Comparison of ENCODE assay signal across 29 cellular contexts in the genomic region with DNA sequence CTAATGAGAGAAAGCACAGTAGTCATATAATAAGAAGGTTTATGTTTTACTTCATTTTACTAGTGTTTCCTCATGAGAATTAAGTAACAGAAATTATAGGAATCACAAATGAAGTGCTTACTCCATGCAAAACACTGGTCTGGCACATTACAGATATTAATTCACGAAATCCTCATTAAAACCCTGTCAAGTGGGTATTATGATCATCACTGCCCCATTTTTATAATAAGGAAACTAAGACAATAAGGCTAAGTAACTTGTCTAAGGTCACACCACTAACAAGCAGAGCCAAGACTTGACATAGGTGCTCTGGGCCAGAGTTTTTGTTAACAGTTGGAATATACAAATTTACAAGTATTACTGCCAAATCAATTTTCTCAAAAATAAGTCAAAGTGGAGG.
DNase-seq lines count a peak whose midpoint lies in the region; ATAC-seq, FAIRE-seq and TF ChIP-seq lines count a peak whose summit lies in the region.
"Had no signal": no experiment of that assay in that cellular context is flagged by ENCODE, and none has a peak within 500 bp of the region (broad histone marks: within the 10 kb centered on the region; RNA-seq: fewer than 3 reads in every experiment).

No MANE protein-coding gene starts in this region.

- TF ChIP-seq CTCF in heart left ventricle (IDR thresholded peaks at IDR 0.05), result no peak
- no peak for TF ChIP-seq CTCF in GM23338 (conservative IDR thresholded peaks at IDR 0.05; ENCODE audit: low read depth in 2 of 2)
- no peak for TF ChIP-seq CTCF in K562 (IDR thresholded peaks at IDR 0.05 in 2 of 3, conservative IDR thresholded peaks at IDR 0.05 in 1 of 3; ENCODE audit: insufficient read depth in 2 of 3, low read depth in 1 of 3, low read length in 3 of 3)
- no peak for TF ChIP-seq CTCF in gastrocnemius medialis (IDR thresholded peaks at IDR 0.05 in 4 of 5, conservative IDR thresholded peaks at IDR 0.05 in 1 of 5)

- no peak for TF ChIP-seq EP300 in K562 (IDR thresholded peaks at IDR 0.05; ENCODE audit: low read length)

- no peaks in the 10 kb centered on the region; the same call in 2 of the 3 replicates for H3K36me3 Mint-ChIP-seq in GM23338 (ENCODE audit: low read depth)

- DNase-seq in heart left ventricle, result no peak
- DNase-seq in Right ventricle myocardium inferior (ENCODE audit: missing footprints), result no peak
- DNase-seq in GM23338 (ENCODE audit: low spot score), result no peak
- no peak for DNase-seq in K562 (ENCODE audit: extremely low read depth in 1 of 4, low spot score in 3 of 4)
- DNase-seq in gastrocnemius medialis, result no peak
- DNase-seq in retina, result no peak
- DNase-seq in NCI-H2107 treated with DMSO at 0.1 percent for 48 hours (lab: John Stamatoyannopoulos, UW; ENCODE audit: unreplicated experiment), result no peak
- no peak for DNase-seq in AML-193 (lab: John Stamatoyannopoulos, UW)
- DNase-seq: activated CD4-positive, alpha-beta T cell treated with anti-CD3 and anti-CD28 coated beads, Interleukin-2, amount 50 U/mL, for 48 hours; activated CD4-positive, CD25-positive, alpha-beta regulatory T cell treated with anti-CD3 and anti-CD28 coated beads, Interleukin-2, amount 50 U/mL, for 72 hours; activated CD8-positive, alpha-beta memory T cell treated with anti-CD3 and anti-CD28 coated beads, Interleukin-2, amount 50 U/mL, for 4 hours; foreskin fibroblast; H7; KG1; kidney glomerular epithelial cell; NCI-H1417; NCI-H2029 treated with DMSO at 0.1 percent for 48 hours; NCI-H2227 treated with DMSO at 0.1 percent for 48 hours; NCI-H69; ovary; SHP77; spleen; stimulated activated naive CD8-positive, alpha-beta T cell treated with anti-CD3 and anti-CD28 coated beads, Interleukin-15, amount 100 ng/mL, for 72 hours; T-helper 2 cell had no signal

- no peaks in the 10 kb centered on the region for H3K27me3 ChIP-seq in heart left ventricle
- H3K27me3 ChIP-seq in GM23338 (ENCODE audit: insufficient read depth), result no peaks in the 10 kb centered on the region
- H3K27me3 ChIP-seq in K562 (ENCODE audit: control insufficient read depth in 2 of 2, insufficient read depth in 2 of 2, low read length in 2 of 2), result no peaks in the 10 kb centered on the region
- no peaks in the 10 kb centered on the region for H3K27me3 ChIP-seq in gastrocnemius medialis
- H3K27me3 ChIP-seq: esophagus muscularis mucosa, ovary, spleen, vagina had no signal

- H3K27me3 Mint-ChIP-seq in GM23338 (ENCODE audit: insufficient read depth, low read depth, poor library complexity), result peaks cover 8% of the 10 kb centered on the region
- H3K27me3 Mint-ChIP-seq: central memory CD8-positive, alpha-beta T cell; stimulated activated naive CD8-positive, alpha-beta T cell treated with anti-CD3 and anti-CD28 coated beads, Interleukin-15, amount 100 ng/mL, for 72 hours had no signal

- H3K27ac Mint-ChIP-seq in GM23338, result no peak overlapping the region
- H3K27ac Mint-ChIP-seq: activated naive CD4-positive, alpha-beta T cell treated with anti-CD3 and anti-CD28 coated beads, Interleukin-2, amount 50 U/mL, for 72 hours; activated T-helper 2 cell treated with anti-CD3 and anti-CD28 coated beads, Interferon-gamma antibody, Interleukin-2, Interleukin-4, amounts not matched to agents 10 μg/mL and 5 μg/mL and 100 μg/mL, durations not matched to agents 14 hours and 24 hours and 36 hours; stimulated activated naive CD8-positive, alpha-beta T cell treated with anti-CD3 and anti-CD28 coated beads, Interleukin-15, amount 100 ng/mL, for 72 hours had no signal

- intact Hi-C loops in heart left ventricle (cut with DNase I), result no loop called here
- intact Hi-C loops in Right ventricle myocardium inferior (cut with DNase I), result no loop called here
- intact Hi-C loops in K562 (cut with micrococcal nuclease), result no loop called here
- intact Hi-C loops in gastrocnemius medialis (cut with DNase I; ENCODE audit: low total_unique reads), result loop anchor here (5.0 kb wide), 2 partner anchors 43 to 52 kb away; no protein-coding TSS in a partner anchor

- no peaks in the 10 kb centered on the region for H3K9me2 ChIP-seq in GM23338 (ENCODE audit: insufficient read depth)

- no peak for TF ChIP-seq RAD21 in K562 (CRISPR knock-in tag; conservative IDR thresholded peaks at IDR 0.05 in 1 of 2, IDR thresholded peaks at IDR 0.05 in 1 of 2)

- no peaks in the 10 kb centered on the region for H3F3A ChIP-seq in GM23338 (replicated peaks; ENCODE audit: low read depth)

- H3K4me2 ChIP-seq in GM23338 (no peak overlapping the region), K562 (ENCODE audit: insufficient read depth, low read length) (no peak overlapping the region)

- H2AFZ ChIP-seq in GM23338 (no peak overlapping the region), K562 (ENCODE audit: low read depth, low read length) (no peak overlapping the region)

- H3K27ac ChIP-seq in heart left ventricle (peak overlapping the region in 8 of 12 donors; percentile 2 to 53 (median 14)), GM23338 (ENCODE audit: low read depth) (peak overlapping the region; percentile 96; the same call in 1 of the 2 replicates), K562 (ENCODE audit: extremely low read depth, low read depth, low read length) (no peak overlapping the region; the same call in 2 of the 3 replicates), gastrocnemius medialis (peak overlapping the region in 3 of 4 donors; percentile 32 to 76 (median 56))
- H3K27ac ChIP-seq: ovary, spleen, vagina had no signal

- no TSS peak for BruUV-seq in K562 (replicated peaks; lab: Mats Ljungman, UMichigan)

- no peak overlapping the region for H3K9ac ChIP-seq in K562 (ENCODE audit: insufficient read depth in 1 of 2, low read depth in 2 of 2, low read length in 2 of 2)

- WGBS in heart left ventricle, 4 donors, result 53 to 78% (median 68%) methylated on average over 1 of the region's 1 CpG
- WGBS in K562 (ENCODE audit: insufficient coverage, low coverage, missing lambda C conversion rate), result 63% methylated on average over 1 of the region's 1 CpG

- H3K79me2 ChIP-seq in GM23338 (replicated peaks; ENCODE audit: insufficient read depth), result peaks cover 100% of the 10 kb centered on the region
- peaks cover 98% of the 10 kb centered on the region for H3K79me2 ChIP-seq in K562 (ENCODE audit: control insufficient read depth, insufficient read depth, low read length)

- H3K4me3 Mint-ChIP-seq in GM23338, result no peak overlapping the region
- H3K4me3 Mint-ChIP-seq: central memory CD8-positive, alpha-beta T cell; stimulated activated naive CD8-positive, alpha-beta T cell treated with anti-CD3 and anti-CD28 coated beads, Interleukin-15, amount 100 ng/mL, for 72 hours had no signal

- POLR2A ChIA-PET in K562 (lab: Yijun Ruan, JAX), result interaction anchor here (1.6 to 1.8 kb wide), 2 partner anchors 9 to 10 kb away, joined by 8 to 9 read pairs; no protein-coding TSS in a partner anchor

- ATAC-seq in heart left ventricle, result no peak
- ATAC-seq in Right ventricle myocardium inferior, result no peak
- no peak for ATAC-seq in GM23338
- ATAC-seq in K562, result no peak
- no peak for ATAC-seq in gastrocnemius medialis
- ATAC-seq: activated naive CD4-positive, alpha-beta T cell treated with anti-CD3 and anti-CD28 coated beads, Interleukin-2, amount 50 U/mL, for 72 hours; stimulated activated naive CD8-positive, alpha-beta T cell treated with anti-CD3 and anti-CD28 coated beads, Interleukin-15, amount 100 ng/mL, for 72 hours had no signal

- H4K20me1 ChIP-seq in GM23338 (replicated peaks; ENCODE audit: insufficient read depth), result peaks cover 26% of the 10 kb centered on the region
- H4K20me1 ChIP-seq in K562 (replicated peaks; ENCODE audit: control insufficient read depth, insufficient read depth, low read length), result peaks cover 48% of the 10 kb centered on the region

- no peaks in the 10 kb centered on the region for H3K36me3 ChIP-seq in heart left ventricle
- no peaks in the 10 kb centered on the region for H3K36me3 ChIP-seq in GM23338 (ENCODE audit: insufficient read depth)
- H3K36me3 ChIP-seq in K562 (ENCODE audit: control insufficient read depth, insufficient read depth, low read length), result peaks cover 3% of the 10 kb centered on the region; the same call in 1 of the 3 replicates
- no peaks in the 10 kb centered on the region for H3K36me3 ChIP-seq in gastrocnemius medialis
- H3K36me3 ChIP-seq: esophagus muscularis mucosa, ovary, vagina had no signal

- peaks cover 77% of the 10 kb centered on the region for H3K4me1 Mint-ChIP-seq in GM23338

- TF ChIP-seq POLR2A in heart left ventricle (IDR thresholded peaks at IDR 0.05) (no peak), K562 (conservative IDR thresholded peaks at IDR 0.05) (no peak), gastrocnemius medialis (IDR thresholded peaks at IDR 0.05) (no peak)

- H3K9me1 ChIP-seq in K562 (ENCODE audit: control insufficient read depth, insufficient read depth, low read length), result peaks cover 9% of the 10 kb centered on the region

- in situ Hi-C loops in K562 (cut with MboI) (no loop called here), gastrocnemius medialis (cut with MboI; ENCODE audit: low sequenced_read_pairs in 4 of 4) (no loop called here)

- CTCF ChIA-PET in K562 (lab: Yijun Ruan, JAX; ENCODE audit: low intra/inter-chr PET ratio), result no interaction called here

- no peak for FAIRE-seq in K562 (lab: Jason Lieb, UNC)

- H3K4me1 ChIP-seq in heart left ventricle (peaks cover 14 to 83% (median 51%) of the 10 kb centered on the region in 12 donors), GM23338 (ENCODE audit: insufficient read depth) (peaks cover 69% of the 10 kb centered on the region), K562 (replicated peaks in 1 of 2; ENCODE audit: control insufficient read depth in 2 of 2, insufficient read depth in 2 of 2, low read length in 2 of 2) (peaks cover 23 to 33% of the 10 kb centered on the region in 2 experiments), gastrocnemius medialis (peaks cover 56 to 63% of the 10 kb centered on the region in 2 donors)

- H3K9me3 ChIP-seq in heart left ventricle (no peaks in the 10 kb centered on the region), K562 (replicated peaks; ENCODE audit: control insufficient read depth, insufficient read depth, low read depth, low read length) (no peaks in the 10 kb centered on the region), gastrocnemius medialis (no peaks in the 10 kb centered on the region)
- H3K9me3 ChIP-seq: esophagus muscularis mucosa, ovary, spleen, vagina had no signal

- H3K9me3 Mint-ChIP-seq in GM23338, result no peaks in the 10 kb centered on the region
- H3K9me3 Mint-ChIP-seq: activated naive CD4-positive, alpha-beta T cell treated with anti-CD3 and anti-CD28 coated beads, Interleukin-2, amount 50 U/mL, for 72 hours; activated T-helper 2 cell treated with anti-CD3 and anti-CD28 coated beads, Interferon-gamma antibody, Interleukin-2, Interleukin-4, amounts not matched to agents 10 μg/mL and 5 μg/mL and 100 μg/mL, durations not matched to agents 14 hours and 24 hours and 36 hours; central memory CD8-positive, alpha-beta T cell; stimulated activated naive CD8-positive, alpha-beta T cell treated with anti-CD3 and anti-CD28 coated beads, Interleukin-15, amount 100 ng/mL, for 72 hours had no signal

- no peak overlapping the region for H3K4me3 ChIP-seq in heart left ventricle
- H3K4me3 ChIP-seq in GM23338, result no peak overlapping the region
- no peak overlapping the region for H3K4me3 ChIP-seq in K562
- H3K4me3 ChIP-seq in gastrocnemius medialis, result peak overlapping the region in 1 of 4 donors; percentile 5
- H3K4me3 ChIP-seq: esophagus muscularis mucosa, ovary, spleen, vagina had no signal

TF ChIP-seq in GM23338, 12 proteins besides CTCF, POLR2A, EP300 and RAD21 (continues in another document):
- no peak for TF ChIP-seq STAT1 (IDR thresholded peaks at IDR 0.05; ENCODE audit: unreplicated experiment)
